In the genomic region with DNA sequence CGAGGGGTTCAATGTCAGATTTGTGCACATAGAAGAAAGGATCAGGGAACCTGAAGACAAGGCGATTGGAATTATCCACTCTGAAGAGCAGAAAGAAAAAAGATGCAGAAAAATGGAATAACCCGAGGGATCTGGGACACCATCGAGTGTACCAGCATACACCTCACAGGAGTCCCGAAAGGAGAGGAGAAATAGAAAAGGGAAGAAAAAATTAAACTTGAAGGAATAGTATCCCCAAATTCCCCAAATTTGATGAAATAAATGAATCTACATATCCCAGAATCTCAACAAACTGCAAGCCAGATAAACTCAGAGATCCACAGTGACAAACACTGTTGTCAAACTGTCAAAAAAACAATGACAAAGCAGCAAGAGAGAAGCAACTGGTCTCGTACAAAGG, we compare ENCODE assay signal across 29 cellular contexts.
"Had no signal": no experiment of that assay in that cellular context is flagged by ENCODE, and none has a peak within 500 bp of the region (broad histone marks: within the 10 kb centered on the region; RNA-seq: fewer than 3 reads in every experiment).

No MANE protein-coding gene starts in this region.

- H3K4me3 ChIP-seq: neural progenitor cell, ovary, psoas muscle, skin epidermis, smooth muscle cell, spleen, stomach, thoracic aorta, thyroid gland, tibial nerve, upper lobe of left lung, vagina had no signal

- H3K4me1 Mint-ChIP-seq: nephron, neural progenitor cell had no signal

- H3K9me3 ChIP-seq: ovary, psoas muscle, thyroid gland had no signal

- DNase-seq: naive thymus-derived CD4-positive, alpha-beta T cell; natural killer cell; occipital lobe; ovary; psoas muscle; right cardiac atrium; spleen; stimulated activated CD4-positive, alpha-beta T cell treated with anti-CD3 and anti-CD28 coated beads, Interleukin-12 subunit alpha, Interleukin-12 subunit beta, amount 100 ng/mL, for 4 hours; stimulated activated CD4-positive, alpha-beta T cell treated with anti-CD3 and anti-CD28 coated beads, Interleukin-1b, Interleukin-23, amount 100 ng/mL, for 48 hours; stimulated activated CD4-positive, alpha-beta T cell treated with anti-CD3 and anti-CD28 coated beads, Interleukin-4, amount 100 ng/mL, for 1 hour; stimulated activated CD4-positive, alpha-beta T cell treated with anti-CD3 and anti-CD28 coated beads, Interleukin-4, amount 100 ng/mL, for 4 hours; stimulated activated CD8-positive, alpha-beta memory T cell treated with anti-CD3 and anti-CD28 coated beads, Interleukin-4, amount 100 ng/mL, for 48 hours; stimulated activated naive CD4-positive, alpha-beta T cell treated with Interleukin-2 at 50 U/mL for 16 hours; stomach; thyroid gland; trophoblast cell; upper lobe of left lung had no signal

- H3K4me1 ChIP-seq: neural progenitor cell, parathyroid adenoma, vagina had no signal

- H3K4me3 Mint-ChIP-seq: natural killer cell; nephron; neural progenitor cell; stimulated activated memory B cell treated with anti-CD40 and anti-IgM and Interleukin-4, amounts not matched to agents 10 μg/mL and 1 μg/mL and 100 μg/mL, for 72 hours; stimulated activated naive CD8-positive, alpha-beta T cell treated with anti-CD3 and anti-CD28 coated beads, Interleukin-15, Interleukin-2, amounts not matched to agents 100 ng/mL and 50 ng/mL, for 24 hours had no signal

- H3K36me3 ChIP-seq: neural progenitor cell, ovary, spleen, stomach, thoracic aorta, thyroid gland, tibial nerve, upper lobe of left lung, vagina had no signal

- H3K36me3 Mint-ChIP-seq: neural progenitor cell had no signal

- ATAC-seq: naive thymus-derived CD4-positive, alpha-beta T cell; natural killer cell; psoas muscle; right cardiac atrium; sciatic nerve; stimulated activated memory B cell treated with anti-CD40 and anti-IgM and Interleukin-4, amounts not matched to agents 10 μg/mL and 1 μg/mL and 100 μg/mL, for 72 hours had no signal

- H3K27ac Mint-ChIP-seq: natural killer cell; nephron; neural progenitor cell; progenitor cell of endocrine pancreas; stimulated activated memory B cell treated with anti-CD40 and anti-IgM and Interleukin-4, amounts not matched to agents 10 μg/mL and 1 μg/mL and 100 μg/mL, for 72 hours; stimulated activated naive CD8-positive, alpha-beta T cell treated with anti-CD3 and anti-CD28 coated beads, Interleukin-15, Interleukin-2, amounts not matched to agents 100 ng/mL and 50 ng/mL, for 24 hours had no signal

- H3K27ac ChIP-seq: neural progenitor cell, ovary, parathyroid adenoma, psoas muscle, skin epidermis, spleen, stomach, thoracic aorta, thyroid gland, tibial nerve, upper lobe of left lung, vagina had no signal
